2 cellular contexts compared by ENCODE assay signal in genomic region chr17:68819465-68819864, GRCh38.
TF ChIP-seq lines count a peak whose summit lies in the region.

No MANE protein-coding gene starts in this region.

TF ChIP-seq in HCT116, 20 proteins besides CTCF, POLR2A, EP300 and RAD21 (continued from another document):
- no peak for TF ChIP-seq REST (IDR thresholded peaks at IDR 0.05; ENCODE audit: low read depth)
- TF ChIP-seq EZH2 (IDR thresholded peaks at IDR 0.05), result no peak

TF ChIP-seq in HepG2, 621 proteins besides CTCF, POLR2A, EP300 and RAD21 (continued from another document):
- 0 out of 2 replicates have a peak, but pooled peaks have one; percentile 21 for TF ChIP-seq KDM5B (CRISPR knock-in tag; IDR thresholded peaks at IDR 0.05; ENCODE audit: borderline replicate concordance)
- no peak for TF ChIP-seq ZNF772 (CRISPR knock-in tag; IDR thresholded peaks at IDR 0.05)
- 0 out of 2 replicates have a peak, but pooled peaks have one; percentile 14 for TF ChIP-seq GATAD2A (CRISPR knock-in tag; IDR thresholded peaks at IDR 0.05)
- no peak for TF ChIP-seq ZNF597 (CRISPR knock-in tag; IDR thresholded peaks at IDR 0.05)
- TF ChIP-seq HES4 (CRISPR knock-in tag; IDR thresholded peaks at IDR 0.05; ENCODE audit: borderline replicate concordance), result no peak
- TF ChIP-seq NCOA2 (CRISPR knock-in tag; IDR thresholded peaks at IDR 0.05), result no peak
- TF ChIP-seq ZBTB21 (CRISPR knock-in tag; IDR thresholded peaks at IDR 0.05), result no peak
- TF ChIP-seq ZKSCAN5 (CRISPR knock-in tag; IDR thresholded peaks at IDR 0.05), result no peak
- no peak for TF ChIP-seq DRAP1 (CRISPR knock-in tag; IDR thresholded peaks at IDR 0.05)
